8 cellular contexts compared by ENCODE assay signal in the genomic region with DNA sequence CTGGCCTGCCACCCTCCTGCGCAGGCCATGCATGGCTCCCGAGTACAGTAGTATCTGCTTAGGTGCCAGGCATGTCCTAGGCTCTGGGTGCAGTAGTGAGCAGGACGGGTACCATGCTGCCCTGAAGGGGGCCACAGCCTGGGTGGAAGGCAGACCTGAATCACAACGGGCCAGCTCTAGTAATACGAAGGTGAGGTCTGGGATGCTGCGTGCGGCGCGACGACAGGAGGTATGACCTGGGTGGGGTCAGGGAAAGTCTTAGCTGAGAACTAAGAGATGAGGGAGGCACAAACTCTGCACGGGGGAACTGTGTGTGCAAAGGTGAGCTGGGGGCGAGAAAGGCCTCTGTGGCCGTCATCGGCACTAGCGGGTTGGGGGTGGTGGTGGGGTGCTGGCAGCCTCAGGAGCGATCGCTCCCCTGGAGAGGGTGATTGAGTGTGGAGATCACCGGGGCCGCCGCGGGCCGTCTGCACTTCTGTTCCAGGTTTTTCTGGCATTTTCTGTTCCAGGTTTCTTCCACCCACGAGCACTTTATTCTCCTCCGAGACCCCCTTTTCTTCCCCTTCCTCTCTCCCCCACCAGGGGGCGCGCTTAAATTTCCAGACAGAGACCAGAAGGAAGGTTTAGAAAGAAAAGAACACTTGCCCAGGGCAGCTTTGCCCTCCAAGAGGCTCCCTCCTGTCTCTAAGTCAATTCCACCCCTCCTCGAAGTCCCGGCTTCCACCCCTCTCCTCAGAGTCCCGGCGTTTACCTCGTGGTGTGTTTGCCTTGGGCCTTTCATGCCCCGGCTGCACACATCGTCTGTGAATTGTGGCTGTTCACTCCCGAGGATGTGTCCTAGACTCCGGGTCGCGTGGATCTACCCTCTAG. TPM values are rescaled to one million over a fixed set of nuclear protein-coding genes. Genes with fewer than 3 reads are reported as not detected.
DNase-seq lines count a peak whose midpoint lies in the region; ATAC-seq and TF ChIP-seq lines count a peak whose summit lies in the region.

No MANE protein-coding gene starts in this region.

- no peaks in the 10 kb centered on the region for H3K27me3 ChIP-seq in CD4-positive, alpha-beta T cell (ENCODE audit: control insufficient read depth, insufficient read depth, low read length)
- H3K27me3 ChIP-seq in heart left ventricle (no peaks in the 10 kb centered on the region), gastrocnemius medialis (no peaks in the 10 kb centered on the region)

- H3K4me3 ChIP-seq in heart left ventricle (peak overlapping the region in 3 of 12 donors; percentile 2 to 42 (median 29)), gastrocnemius medialis (no peak overlapping the region)

- no peaks in the 10 kb centered on the region for H3K9me3 Mint-ChIP-seq in CD4-positive, alpha-beta T cell

- WGBS in heart left ventricle, 4 donors = 54 to 64% (median 62%) methylated on average over 37 of the region's 37 CpGs

- H3K9me3 ChIP-seq in CD4-positive, alpha-beta T cell (ENCODE audit: control insufficient read depth, low read length) = no peaks in the 10 kb centered on the region
- H3K9me3 ChIP-seq in heart left ventricle = no peaks in the 10 kb centered on the region
- H3K9me3 ChIP-seq in gastrocnemius medialis = no peaks in the 10 kb centered on the region

- peak; percentile 77 for TF ChIP-seq CTCF in CD4-positive, alpha-beta T cell (IDR thresholded peaks at IDR 0.05)
- peak; percentile 79 to 93 (median 86) for TF ChIP-seq CTCF in heart left ventricle (IDR thresholded peaks at IDR 0.05)
- peak; percentile 63 to 86 (median 86) for TF ChIP-seq CTCF in gastrocnemius medialis (IDR thresholded peaks at IDR 0.05 in 4 of 5, conservative IDR thresholded peaks at IDR 0.05 in 1 of 5)

- peaks cover 31% of the 10 kb centered on the region for H3K27me3 Mint-ChIP-seq in CD4-positive, alpha-beta T cell

- H3K36me3 ChIP-seq in heart left ventricle (no peaks in the 10 kb centered on the region), gastrocnemius medialis (no peaks in the 10 kb centered on the region)

- H3K27ac ChIP-seq in CD4-positive, alpha-beta T cell (ENCODE audit: low read depth, low read length) = no peak overlapping the region
- H3K27ac ChIP-seq in heart left ventricle (peak overlapping the region in 1 of 12 donors; percentile 53), gastrocnemius medialis (no peak overlapping the region)

- ATAC-seq in CD4-positive, alpha-beta T cell (ENCODE audit: poor library complexity) = no peak
- ATAC-seq in heart left ventricle (peak in 3 of 4 donors; percentile 14 to 53 (median 45)), gastrocnemius medialis (peak; percentile 64 to 78), GM18511 (IDR thresholded peaks at IDR 0.05; ENCODE audit: unreplicated experiment) (no peak), GM21825 (IDR thresholded peaks at IDR 0.05; ENCODE audit: unreplicated experiment) (no peak)

- intact Hi-C loops in CD4-positive, alpha-beta T cell (cut with DNase I, micrococcal nuclease) = loop anchor here (1.0 kb wide), 2 partner anchors 228 to 229 kb away; no protein-coding TSS in a partner anchor
- intact Hi-C loops in heart left ventricle (cut with DNase I) = loop anchor here in 5 of 10 donors (5.0 to 10.0 kb wide), 6 partner anchors 35 to 232 kb away; no protein-coding TSS in a partner anchor
- intact Hi-C loops in gastrocnemius medialis (cut with DNase I; ENCODE audit: low total_unique reads) = loop anchor here (2.0 kb wide), 1 partner anchor 228 kb away; no protein-coding TSS in a partner anchor

- no peak overlapping the region for H3K4me3 Mint-ChIP-seq in CD4-positive, alpha-beta T cell

- H3K27ac Mint-ChIP-seq in CD4-positive, alpha-beta T cell = no peak overlapping the region

- peaks cover 0 to 13% (median 0%) of the 10 kb centered on the region in 12 donors for H3K4me1 ChIP-seq in heart left ventricle
- peaks cover 5 to 6% of the 10 kb centered on the region in 2 donors for H3K4me1 ChIP-seq in gastrocnemius medialis

- POLR2A ChIA-PET in CD4-positive, alpha-beta T cell (lab: Charles Lee) = no interaction called here

- CTCF ChIA-PET in CD4-positive, alpha-beta T cell (lab: Charles Lee) = interaction anchor here (1.5 to 1.8 kb wide), 3 partner anchors 21 to 95 kb away, joined by 3 to 7 read pairs (median 6); no protein-coding TSS in a partner anchor

- TF ChIP-seq POLR2A in heart left ventricle (IDR thresholded peaks at IDR 0.05) = no peak
- TF ChIP-seq POLR2A in gastrocnemius medialis (IDR thresholded peaks at IDR 0.05) = no peak

- in situ Hi-C loops in gastrocnemius medialis (cut with MboI; ENCODE audit: low sequenced_read_pairs in 4 of 4) = loop anchor here in 3 of 4 donors (10.0 to 25.0 kb wide), 4 partner anchors 102 to 240 kb away; a partner anchor contains a TSS

- peak in 9 of 10 experiments; percentile 48 to 74 (median 56) for DNase-seq in CD4-positive, alpha-beta T cell
- peak; percentile 82 for DNase-seq in HuH-7 (ENCODE audit: low spot score)
- DNase-seq in SK-N-DZ (ENCODE audit: low spot score) = peak; percentile 67
- peak; percentile 26 to 61 (median 47) for DNase-seq in activated naive CD4-positive, alpha-beta T cell (lab: John Stamatoyannopoulos, UW)
- peak in 3 of 5 donors; percentile 49 to 76 (median 52) for DNase-seq in heart left ventricle
- no peak for DNase-seq in gastrocnemius medialis

- H3K36me3 Mint-ChIP-seq in CD4-positive, alpha-beta T cell (ENCODE audit: low read depth) = no peaks in the 10 kb centered on the region

- peaks cover 11% of the 10 kb centered on the region for H3K4me1 Mint-ChIP-seq in CD4-positive, alpha-beta T cell (ENCODE audit: low read depth)

RNA-seq across cellular contexts. Expression of a gene that starts 15.1 kb away (rescaled TPM):
- not detected for total RNA-seq in CD4-positive, alpha-beta T cell
- 32.8 and 35.3 TPM in 2 replicates for polyA plus RNA-seq in SK-N-DZ (2014; cell fraction: cytosol; rRNA removed)
- polyA plus RNA-seq in SK-N-DZ (2014; cell fraction: nucleus; rRNA removed) = 25.6 and 37.1 TPM in 2 replicates
- total RNA-seq in heart left ventricle = 10 to 100 TPM in 3 of 9 donors, 1 to 10 TPM in 6; 2.4 to 16.9 (median 8.1) TPM
- 1 to 10 TPM; 5.1 to 9.1 TPM for polyA plus RNA-seq in heart left ventricle
- 1 to 10 TPM in 3 of 4 donors, under 1 TPM in 1; 0.66 to 8.0 (median 5.3) TPM for total RNA-seq in gastrocnemius medialis

RNA-seq across cellular contexts. Expression of a gene that starts 21.6 kb away (rescaled TPM):
- under 1 TPM; 0.16 to 0.22 TPM for total RNA-seq in CD4-positive, alpha-beta T cell
- 0.13 and 0.14 TPM in 2 replicates for polyA plus RNA-seq in SK-N-DZ (2014; cell fraction: cytosol; rRNA removed)
- polyA plus RNA-seq in SK-N-DZ (2014; cell fraction: nucleus; rRNA removed) = 0.39 and 0.50 TPM in 2 replicates
- total RNA-seq in heart left ventricle (1 to 10 TPM in 8 of 9 donors, under 1 TPM in 1; 0.83 to 4.9 (median 2.2) TPM), gastrocnemius medialis (1 to 10 TPM; 5.4 to 6.7 (median 6.2) TPM)
- 1 to 10 TPM in 1 of 2 donors, under 1 TPM in 1; 0.30 to 3.7 TPM for polyA plus RNA-seq in heart left ventricle

RNA-seq across cellular contexts. Expression of a gene that starts 44.9 kb away (rescaled TPM):
- not detected for total RNA-seq in CD4-positive, alpha-beta T cell
- 6.1 and 6.4 TPM in 2 replicates for polyA plus RNA-seq in SK-N-DZ (2014; cell fraction: cytosol; rRNA removed)
- 4.1 and 5.9 TPM in 2 replicates for polyA plus RNA-seq in SK-N-DZ (2014; cell fraction: nucleus; rRNA removed)
- total RNA-seq in heart left ventricle = 10 to 100 TPM; 41.2 to 80.7 (median 55.7) TPM
- polyA plus RNA-seq in heart left ventricle = 100 to 1,000 TPM in 1 of 2 donors, 10 to 100 TPM in 1; 44.3 to 140 TPM
- 10 to 100 TPM in 2 of 4 donors, 1 to 10 TPM in 2; 5.8 to 15.7 (median 10.3) TPM for total RNA-seq in gastrocnemius medialis

Comparison
In these comparisons a context has a peak if more than half of its experiments do, and no peak if none do; other contexts are left out.
1. ATAC-seq: peak in heart left ventricle (3 of 4) and gastrocnemius medialis (2 of 2); none in CD4-positive, alpha-beta T cell (single experiment), GM18511 (single experiment) and GM21825 (single experiment).
2. DNase-seq: peak in CD4-positive, alpha-beta T cell (9 of 10), HuH-7 (single experiment), SK-N-DZ (single experiment), activated naive CD4-positive, alpha-beta T cell (4 of 4) and heart left ventricle (3 of 5); none in gastrocnemius medialis (0 of 2).
3. RNA of a gene that starts 44.9 kb away (total RNA-seq): 41.2 to 80.7 TPM in heart left ventricle and 5.8 to 15.7 TPM in gastrocnemius medialis; not detected in CD4-positive, alpha-beta T cell; every median in the first group is over 4 times any median in the second.
4. Peak in every context shown above with its lines, with median percentiles within 50 percentile points of each other: CTCF ChIP-seq.